In genomic region chr9:125145425-125145824, GRCh38 we compare ENCODE assay signal across 14 cellular contexts.
"Had no signal": no experiment of that assay in that cellular context is flagged by ENCODE, and none has a peak within 500 bp of the region (broad histone marks: within the 10 kb centered on the region; RNA-seq: fewer than 3 reads in every experiment).

No MANE protein-coding gene starts in this region.

- H3K27me3 ChIP-seq: left lung, neural progenitor cell, tibial artery had no signal

- H3K4me1 ChIP-seq: parathyroid adenoma had no signal

- H3K27me3 Mint-ChIP-seq: activated naive CD8-positive, alpha-beta T cell; stimulated activated naive B cell treated with anti-CD40 and anti-IgM and Interleukin-4, amounts not matched to agents 10 μg/mL and 1 μg/mL and 100 μg/mL, for 72 hours had no signal

- DNase-seq: activated CD4-positive, alpha-beta T cell treated with anti-CD3 and anti-CD28 coated beads, Interleukin-2, amount 50 U/mL, for 1 hour; activated CD8-positive, alpha-beta memory T cell treated with anti-CD3 and anti-CD28 coated beads for 24 hours; activated gamma-delta T cell treated with Interleukin-2 at 50 U/mL for 16 hours; anterior cingulate cortex; erythroblast; left lung; mammary epithelial cell; stimulated activated CD4-positive, alpha-beta T cell treated with anti-CD3 and anti-CD28 coated beads, Interleukin-4, amount 100 ng/mL, for 1 hour; stimulated activated naive B cell treated with anti-CD40 and anti-IgM and Interleukin-4, amounts not matched to agents 10 μg/mL and 1 μg/mL and 100 μg/mL, for 72 hours; tibial artery had no signal

- H3K9me3 ChIP-seq: left lung, tibial artery had no signal

- H3K4me3 Mint-ChIP-seq: activated naive CD8-positive, alpha-beta T cell; neural progenitor cell; stimulated activated naive B cell treated with anti-CD40 and anti-IgM and Interleukin-4, amounts not matched to agents 10 μg/mL and 1 μg/mL and 100 μg/mL, for 72 hours; T-helper 2 cell treated with Interferon-gamma antibody and Interleukin-4, amounts not matched to agents 5 μg/mL and 100 μg/mL, for 36 hours had no signal

- H3K36me3 Mint-ChIP-seq: activated naive CD8-positive, alpha-beta T cell had no signal

- H3K27ac Mint-ChIP-seq: activated naive CD8-positive, alpha-beta T cell; neural progenitor cell; stimulated activated naive B cell treated with anti-CD40 and anti-IgM and Interleukin-4, amounts not matched to agents 10 μg/mL and 1 μg/mL and 100 μg/mL, for 72 hours; T-helper 2 cell treated with Interferon-gamma antibody and Interleukin-4, amounts not matched to agents 5 μg/mL and 100 μg/mL, for 36 hours had no signal

- H3K27ac ChIP-seq: neural progenitor cell, parathyroid adenoma, tibial artery had no signal

- H3K9me3 Mint-ChIP-seq: neural progenitor cell; stimulated activated naive B cell treated with anti-CD40 and anti-IgM and Interleukin-4, amounts not matched to agents 10 μg/mL and 1 μg/mL and 100 μg/mL, for 72 hours; T-helper 2 cell treated with Interferon-gamma antibody and Interleukin-4, amounts not matched to agents 5 μg/mL and 100 μg/mL, for 36 hours had no signal

- H3K4me3 ChIP-seq: left lung, neural progenitor cell, tibial artery had no signal
